In the genomic region with DNA sequence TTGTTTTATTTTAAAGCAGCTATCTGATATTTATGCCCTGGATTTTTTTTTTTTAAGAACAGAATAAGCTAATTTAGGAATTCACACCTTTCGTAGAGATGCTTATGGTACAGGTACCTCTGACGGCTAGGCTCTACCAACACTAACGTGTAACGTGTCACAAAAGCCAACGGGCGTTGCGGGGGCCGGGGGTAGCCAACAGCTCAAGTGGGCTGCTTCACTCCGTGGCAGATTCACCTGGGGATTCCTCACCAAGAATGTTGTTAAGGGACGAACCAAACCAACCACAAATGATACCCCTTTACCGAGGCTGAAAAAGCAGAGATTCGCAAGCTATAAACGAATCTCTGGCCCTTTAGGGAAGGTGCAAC, we compare ENCODE assay signal across 8 cellular contexts. TPM values are rescaled to one million over a fixed set of nuclear protein-coding genes. Genes with fewer than 3 reads are reported as not detected.
DNase-seq lines count a peak whose midpoint lies in the region; ATAC-seq and TF ChIP-seq lines count a peak whose summit lies in the region.

No MANE protein-coding gene starts in this region.

- no peak for TF ChIP-seq CTCF in heart left ventricle (IDR thresholded peaks at IDR 0.05)

- H3K27me3 ChIP-seq in heart left ventricle (no peaks in the 10 kb centered on the region), right cardiac atrium (ENCODE audit: control insufficient read depth, insufficient read depth) (no peaks in the 10 kb centered on the region)

- peak overlapping the region; percentile 92 for H3K27ac Mint-ChIP-seq in activated T-cell treated with anti-CD3 and anti-CD28 coated beads, Interleukin-2, amount 50 U/mL, for 24 hours

- intact Hi-C loops in heart left ventricle (cut with DNase I), result no loop called here
- intact Hi-C loops in Right ventricle myocardium superior (cut with DNase I), result no loop called here
- intact Hi-C loops in right cardiac atrium (cut with DNase I), result no loop called here

- peaks cover 54% of the 10 kb centered on the region for H3K4me1 Mint-ChIP-seq in activated T-cell treated with anti-CD3 and anti-CD28 coated beads, Interleukin-2, amount 50 U/mL, for 24 hours (ENCODE audit: low read depth)

- H3K9me3 ChIP-seq in heart left ventricle (no peaks in the 10 kb centered on the region), right cardiac atrium (ENCODE audit: control insufficient read depth, low read length) (no peaks in the 10 kb centered on the region)

- peaks cover 16% of the 10 kb centered on the region for H3K36me3 Mint-ChIP-seq in activated T-cell treated with anti-CD3 and anti-CD28 coated beads, Interleukin-2, amount 50 U/mL, for 24 hours (ENCODE audit: low read depth)

- no peaks in the 10 kb centered on the region for H3K27me3 Mint-ChIP-seq in activated T-cell treated with anti-CD3 and anti-CD28 coated beads, Interleukin-2, amount 50 U/mL, for 24 hours

- WGBS in heart left ventricle, 4 donors, result 5 to 9% (median 8%) methylated on average over 13 of the region's 13 CpGs
- 9% methylated on average over 13 of the region's 13 CpGs for WGBS in right cardiac atrium

- H3K4me3 Mint-ChIP-seq in activated T-cell treated with anti-CD3 and anti-CD28 coated beads, Interleukin-2, amount 50 U/mL, for 24 hours, result peak overlapping the region; percentile 88

- peaks cover 0 to 56% (median 40%) of the 10 kb centered on the region in 12 donors for H3K4me1 ChIP-seq in heart left ventricle
- peaks cover 6% of the 10 kb centered on the region for H3K4me1 ChIP-seq in right cardiac atrium (ENCODE audit: control insufficient read depth, insufficient read depth, low read length)

- no peaks in the 10 kb centered on the region for H3K36me3 ChIP-seq in heart left ventricle

- H3K27ac ChIP-seq in heart left ventricle (peak overlapping the region; percentile 76 to 96 (median 92)), right cardiac atrium (ENCODE audit: low read length) (peak overlapping the region; percentile 76)

- H3K4me3 ChIP-seq in heart left ventricle, result peak overlapping the region; percentile 45 to 99 (median 88)
- H3K4me3 ChIP-seq in right cardiac atrium (ENCODE audit: low read length), result peak overlapping the region; percentile 63

- peak in 1 of 4 donors; percentile 1 for ATAC-seq in heart left ventricle
- ATAC-seq in Right ventricle myocardium superior (ENCODE audit: poor library complexity), result no peak
- ATAC-seq in right cardiac atrium, result peak in 1 of 2 donors; percentile 4
- ATAC-seq in GM18861 (IDR thresholded peaks at IDR 0.05; ENCODE audit: unreplicated experiment), result no peak
- no peak for ATAC-seq in GM19035 (IDR thresholded peaks at IDR 0.05; ENCODE audit: unreplicated experiment)

- DNase-seq in heart left ventricle, result no peak
- DNase-seq in Right ventricle myocardium superior, result no peak
- no peak for DNase-seq in activated T-cell treated with anti-CD3 and anti-CD28 coated beads, Interleukin-2, amount 50 U/mL, for 24 hours
- DNase-seq in right cardiac atrium, result no peak
- peak; percentile 22 for DNase-seq in stimulated activated CD4-positive, alpha-beta T cell treated with anti-CD3 and anti-CD28 coated beads, Interleukin-15, amount 100 ng/mL, for 24 hours
- DNase-seq in kidney glomerular epithelial cell (lab: John Stamatoyannopoulos, UW), result no peak

- H3K9me3 Mint-ChIP-seq in activated T-cell treated with anti-CD3 and anti-CD28 coated beads, Interleukin-2, amount 50 U/mL, for 24 hours, result no peaks in the 10 kb centered on the region

- TF ChIP-seq POLR2A in heart left ventricle (IDR thresholded peaks at IDR 0.05), result no peak

RNA-seq across cellular contexts. Expression of a gene that starts 1.0 kb away (rescaled TPM):
- 10 to 100 TPM; 17.5 to 38.3 (median 23.2) TPM for total RNA-seq in heart left ventricle
- 1 to 10 TPM; 9.6 to 9.7 TPM for polyA plus RNA-seq in heart left ventricle
- total RNA-seq in Right ventricle myocardium superior, result 26.2 TPM
- 10 to 100 TPM; 40.1 to 45.0 (median 43.9) TPM for total RNA-seq in right cardiac atrium
- polyA plus RNA-seq in right cardiac atrium, result 12.9 TPM
